Comparison of ENCODE assay signal across 8 cellular contexts in genomic region chr10:119653209-119653608, GRCh38. TPM values are rescaled to one million over a fixed set of nuclear protein-coding genes. Genes with fewer than 3 reads are reported as not detected.
A peak's percentile ranks its signal among the peaks of the same experiment; 100 is the strongest.
DNase-seq lines count a peak whose midpoint lies in the region; ATAC-seq, FAIRE-seq and TF ChIP-seq lines count a peak whose summit lies in the region.

No MANE protein-coding gene starts in this region.

- no peak for ATAC-seq in stimulated activated naive CD8-positive, alpha-beta T cell treated with anti-CD3 and anti-CD28 coated beads, Interleukin-15, Interleukin-2, amounts not matched to agents 100 U/mL and 50 U/mL, for 24 hours
- ATAC-seq in lower lobe of right lung, result no peak

- CTCF ChIA-PET in MCF 10A (lab: Yijun Ruan, JAX), result interaction anchor here (0.7 to 1.7 kb wide), 11 partner anchors 10 to 218 kb away, joined by 3 to 7 read pairs (median 4); no protein-coding TSS in a partner anchor

- H3K4me1 ChIP-seq in lower lobe of right lung (peaks cover 53% of the 10 kb centered on the region), vagina (peaks cover 57% of the 10 kb centered on the region)

- H3K9me3 ChIP-seq in lower lobe of right lung, result no peaks in the 10 kb centered on the region
- H3K9me3 ChIP-seq in vagina, result no peaks in the 10 kb centered on the region

- H3K27ac ChIP-seq in lower lobe of right lung (peak overlapping the region; percentile 95), vagina (peak overlapping the region; percentile 100)

- intact Hi-C loops in MCF 10A (cut with micrococcal nuclease), result loop anchor here (2.0 kb wide), 1 partner anchor 44 kb away; no protein-coding TSS in a partner anchor
- intact Hi-C loops in lower lobe of right lung (cut with DNase I), result no loop called here
- intact Hi-C loops in vagina (cut with DNase I), result loop anchor here (5.0 kb wide), 1 partner anchor 56 kb away; the partner anchor contains the start of gene TIAL1

- H3K27me3 ChIP-seq in lower lobe of right lung (ENCODE audit: low read depth) (no peaks in the 10 kb centered on the region), vagina (no peaks in the 10 kb centered on the region)

- peaks cover 17% of the 10 kb centered on the region for H3K36me3 Mint-ChIP-seq in stimulated activated naive CD8-positive, alpha-beta T cell treated with anti-CD3 and anti-CD28 coated beads, Interleukin-15, Interleukin-2, amounts not matched to agents 100 ng/mL and 50 ng/mL, for 24 hours (ENCODE audit: low read depth)
- H3K36me3 Mint-ChIP-seq in MCF 10A (ENCODE audit: insufficient read depth, unreplicated experiment), result peaks cover 4% of the 10 kb centered on the region

- TF ChIP-seq CTCF in MCF 10A (IDR thresholded peaks at IDR 0.05; ENCODE audit: unreplicated experiment) (no peak), lower lobe of right lung (IDR thresholded peaks at IDR 0.05) (no peak), vagina (IDR thresholded peaks at IDR 0.05) (no peak), D721Med (IDR thresholded peaks at IDR 0.05; ENCODE audit: insufficient read depth, missing control alignments) (no peak)

- DNase-seq in stimulated activated naive CD8-positive, alpha-beta T cell treated with anti-CD3 and anti-CD28 coated beads, Interleukin-15, Interleukin-2, amounts not matched to agents 100 U/mL and 50 U/mL, for 24 hours, result no peak
- DNase-seq in MCF 10A (ENCODE audit: unreplicated experiment) (no peak), lower lobe of right lung (no peak), vagina (ENCODE audit: extremely low spot score in 2 of 2) (no peak), CD1c-positive myeloid dendritic cell (ENCODE audit: extremely low spot score) (no peak), D721Med (ENCODE audit: insufficient read length, low spot score) (no peak), foreskin melanocyte (no peak)

- POLR2A ChIA-PET in MCF 10A (lab: Yijun Ruan, JAX), result interaction anchor here (0.6 to 17.3 kb wide), 16 partner anchors 8 to 239 kb away, joined by 3 to 752 read pairs (median 6); partner anchors contain the start of genes INPP5F, MCMBP, SEC23IP and TIAL1

- no peaks in the 10 kb centered on the region for H3K27me3 Mint-ChIP-seq in stimulated activated naive CD8-positive, alpha-beta T cell treated with anti-CD3 and anti-CD28 coated beads, Interleukin-15, Interleukin-2, amounts not matched to agents 100 ng/mL and 50 ng/mL, for 24 hours
- H3K27me3 Mint-ChIP-seq in MCF 10A (ENCODE audit: insufficient read depth, unreplicated experiment), result no peaks in the 10 kb centered on the region

- no peak for TF ChIP-seq POLR2A in vagina (IDR thresholded peaks at IDR 0.05)

- H3K9me3 Mint-ChIP-seq in stimulated activated naive CD8-positive, alpha-beta T cell treated with anti-CD3 and anti-CD28 coated beads, Interleukin-15, Interleukin-2, amounts not matched to agents 100 ng/mL and 50 ng/mL, for 24 hours, result no peaks in the 10 kb centered on the region
- no peaks in the 10 kb centered on the region for H3K9me3 Mint-ChIP-seq in MCF 10A (ENCODE audit: unreplicated experiment)

- peaks cover 63% of the 10 kb centered on the region for H3K4me1 Mint-ChIP-seq in stimulated activated naive CD8-positive, alpha-beta T cell treated with anti-CD3 and anti-CD28 coated beads, Interleukin-15, Interleukin-2, amounts not matched to agents 100 ng/mL and 50 ng/mL, for 24 hours (ENCODE audit: low read depth)
- peaks cover 28% of the 10 kb centered on the region for H3K4me1 Mint-ChIP-seq in MCF 10A (ENCODE audit: insufficient read depth, unreplicated experiment)

- H3K4me3 ChIP-seq in lower lobe of right lung (peak overlapping the region; percentile 90), vagina (peak overlapping the region; percentile 80 to 97)

- FAIRE-seq in D721Med (lab: Jason Lieb, UNC), result no peak

- no TSS peak for BruUV-seq in MCF 10A (replicated peaks; lab: Mats Ljungman, UMichigan)

- H3K36me3 ChIP-seq in lower lobe of right lung (peaks cover 14% of the 10 kb centered on the region), vagina (no peaks in the 10 kb centered on the region)

- peak overlapping the region; percentile 84 for H3K4me3 Mint-ChIP-seq in stimulated activated naive CD8-positive, alpha-beta T cell treated with anti-CD3 and anti-CD28 coated beads, Interleukin-15, Interleukin-2, amounts not matched to agents 100 ng/mL and 50 ng/mL, for 24 hours
- peak overlapping the region; percentile 94 for H3K4me3 Mint-ChIP-seq in MCF 10A (ENCODE audit: unreplicated experiment)

- H3K27ac Mint-ChIP-seq in stimulated activated naive CD8-positive, alpha-beta T cell treated with anti-CD3 and anti-CD28 coated beads, Interleukin-15, Interleukin-2, amounts not matched to agents 100 ng/mL and 50 ng/mL, for 24 hours, result peak overlapping the region; percentile 63
- H3K27ac Mint-ChIP-seq in MCF 10A (ENCODE audit: low read depth, unreplicated experiment), result peak overlapping the region; percentile 94

RNA-seq across cellular contexts. Expression of gene BAG3, which starts 2.0 kb away (rescaled TPM):
- total RNA-seq in MCF 10A (2022) (53.7 and 55.2 TPM in 2 replicates), lower lobe of right lung (30.2 TPM), vagina (69.0 TPM)

RNA-seq across cellular contexts. Expression of gene TIAL1, which starts 56.4 kb away (rescaled TPM):
- total RNA-seq in MCF 10A (2022) (117 and 149 TPM in 2 replicates), lower lobe of right lung (99.0 TPM), vagina (71.2 TPM)
